In the genomic region with DNA sequence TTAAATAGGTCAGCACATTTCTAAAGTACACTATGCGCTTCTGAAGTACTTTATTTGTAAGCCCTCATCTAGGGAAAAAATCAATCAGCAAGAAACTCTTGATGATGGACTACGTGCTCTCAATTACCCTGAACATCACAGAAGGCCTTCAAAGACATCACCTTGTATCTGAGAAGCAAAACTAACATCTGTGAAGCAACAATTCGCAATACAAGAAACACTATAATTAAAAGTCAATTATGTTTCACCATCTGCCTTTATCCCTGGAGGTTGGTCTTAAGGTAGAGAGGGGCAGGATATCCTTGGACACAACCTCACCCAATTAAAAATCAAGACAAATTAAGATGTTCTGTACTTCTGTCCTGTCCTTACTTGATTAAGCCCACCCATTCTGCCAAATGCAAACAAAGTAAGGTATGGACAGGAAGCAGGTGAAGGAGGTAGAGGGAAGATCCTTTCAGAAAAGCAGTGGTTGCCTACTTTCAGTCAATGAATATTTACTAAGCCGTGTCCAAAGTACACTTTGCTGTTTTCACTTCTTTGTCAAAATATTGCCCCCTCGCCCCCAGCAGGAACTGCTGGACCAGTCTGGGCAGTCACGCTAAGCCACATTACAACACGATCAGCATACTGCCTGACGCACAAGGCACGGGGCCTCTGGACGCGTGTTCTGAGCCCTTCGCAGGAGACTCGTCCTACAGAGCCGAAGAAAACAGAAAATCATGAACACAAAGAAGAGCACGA, we compare ENCODE assay signal across 8 cellular contexts. TPM values are rescaled to one million over a fixed set of nuclear protein-coding genes. Genes with fewer than 3 reads are reported as not detected.
DNase-seq lines count a peak whose midpoint lies in the region; ATAC-seq, FAIRE-seq and TF ChIP-seq lines count a peak whose summit lies in the region.

No MANE protein-coding gene starts in this region.

- peak overlapping the region; percentile 98 for H3K27ac Mint-ChIP-seq in astrocyte (ENCODE audit: unreplicated experiment)

- H3K9ac ChIP-seq in astrocyte (ENCODE audit: low read length): peak overlapping the region; percentile 96

- peak overlapping the region; percentile 95 for H3K4me3 Mint-ChIP-seq in astrocyte (ENCODE audit: unreplicated experiment)

- H3K36me3 Mint-ChIP-seq in astrocyte (ENCODE audit: low read depth, unreplicated experiment): no peaks in the 10 kb centered on the region

- no peaks in the 10 kb centered on the region for H3K9me3 ChIP-seq in astrocyte (ENCODE audit: insufficient read depth, low read depth, low read length)

- peak; percentile 65 for DNase-seq in COLO668 (lab: John Stamatoyannopoulos, UW; ENCODE audit: unreplicated experiment)
- peak; percentile 21 for DNase-seq in RCC 7860 (ENCODE audit: low spot score)
- peak; percentile 69 for DNase-seq in astrocyte (ENCODE audit: low read depth)
- peak; percentile 44 for DNase-seq in hepatic stellate cell (ENCODE audit: low spot score)
- DNase-seq in putamen (ENCODE audit: low spot score): peak; percentile 39
- DNase-seq in DMS114 treated with DMSO at 0.1 percent for 48 hours (lab: John Stamatoyannopoulos, UW; ENCODE audit: unreplicated experiment): no peak

- H3K4me1 ChIP-seq in astrocyte (ENCODE audit: insufficient read depth, low read length): peaks cover 30% of the 10 kb centered on the region

- no peaks in the 10 kb centered on the region for H3K27me3 ChIP-seq in astrocyte (ENCODE audit: insufficient read depth, low read length)

- no peaks in the 10 kb centered on the region for H3K9me3 Mint-ChIP-seq in astrocyte (ENCODE audit: unreplicated experiment)

- H3K4me3 ChIP-seq in astrocyte (ENCODE audit: insufficient read depth, low read depth, low read length): peak overlapping the region; percentile 82

- peak overlapping the region; percentile 99 for H3K27ac ChIP-seq in astrocyte (ENCODE audit: low read depth, low read length)

- H2AFZ ChIP-seq in astrocyte (ENCODE audit: low read depth, low read length): peak overlapping the region; percentile 67

- ATAC-seq in GM19455 (IDR thresholded peaks at IDR 0.05; ENCODE audit: unreplicated experiment) (peak; percentile 34), HG03565 (IDR thresholded peaks at IDR 0.05; ENCODE audit: unreplicated experiment) (peak; percentile 11)

- peaks cover 52% of the 10 kb centered on the region for H3K79me2 ChIP-seq in astrocyte (ENCODE audit: insufficient read depth, low read length)

- peaks cover 37% of the 10 kb centered on the region for H3K4me1 Mint-ChIP-seq in astrocyte (ENCODE audit: low read depth, unreplicated experiment)

- no peak for FAIRE-seq in RCC 7860 (lab: Jason Lieb, UNC)
- no peak for FAIRE-seq in astrocyte (lab: Jason Lieb, UNC)

- peak overlapping the region; percentile 94 for H3K4me2 ChIP-seq in astrocyte (ENCODE audit: low read length)

- H3K36me3 ChIP-seq in astrocyte (ENCODE audit: insufficient read depth, low read length): no peaks in the 10 kb centered on the region

- H3K27me3 Mint-ChIP-seq in astrocyte (ENCODE audit: low read depth, unreplicated experiment): no peaks in the 10 kb centered on the region

- peaks cover 41% of the 10 kb centered on the region for H4K20me1 ChIP-seq in astrocyte (ENCODE audit: insufficient read depth, low read length)

- TF ChIP-seq CTCF in astrocyte (IDR thresholded peaks at IDR 0.05; ENCODE audit: insufficient read depth, low read depth, low read length): no peak

RNA-seq across cellular contexts. Expression of a gene that starts 0.9 kb away (rescaled TPM):
- total RNA-seq in astrocyte: 12.5 and 14.1 TPM in 2 replicates

RNA-seq across cellular contexts. Expression of a gene that starts 57.6 kb away (rescaled TPM):
- 1.1 and 1.5 TPM in 2 replicates for total RNA-seq in astrocyte
